ENCODE assay signal across 2 cellular contexts in the genomic region with DNA sequence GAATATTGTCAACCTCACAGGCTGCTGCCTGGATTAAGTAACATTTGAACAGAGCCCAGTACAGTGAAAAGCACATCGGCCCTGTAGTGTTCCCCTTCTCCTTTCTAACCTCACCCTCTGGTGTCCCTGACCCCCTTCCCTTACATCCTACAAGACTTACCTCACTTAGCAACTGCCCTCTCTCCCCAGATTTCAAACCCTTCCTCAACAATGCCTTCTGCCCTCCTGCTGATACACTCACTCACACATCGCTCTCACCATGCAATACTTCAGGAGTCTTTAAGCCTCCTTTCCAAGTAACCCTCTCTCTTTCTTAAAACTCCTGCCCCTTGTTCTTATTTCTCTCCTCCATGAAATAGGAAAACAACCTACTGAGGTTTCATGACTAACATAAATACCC.
TF ChIP-seq lines count a peak whose summit lies in the region.

No MANE protein-coding gene starts in this region.

TF ChIP-seq in GM23338, 12 proteins besides CTCF, POLR2A, EP300 and RAD21 (continued from another document):
- TF ChIP-seq, protein P1, sequence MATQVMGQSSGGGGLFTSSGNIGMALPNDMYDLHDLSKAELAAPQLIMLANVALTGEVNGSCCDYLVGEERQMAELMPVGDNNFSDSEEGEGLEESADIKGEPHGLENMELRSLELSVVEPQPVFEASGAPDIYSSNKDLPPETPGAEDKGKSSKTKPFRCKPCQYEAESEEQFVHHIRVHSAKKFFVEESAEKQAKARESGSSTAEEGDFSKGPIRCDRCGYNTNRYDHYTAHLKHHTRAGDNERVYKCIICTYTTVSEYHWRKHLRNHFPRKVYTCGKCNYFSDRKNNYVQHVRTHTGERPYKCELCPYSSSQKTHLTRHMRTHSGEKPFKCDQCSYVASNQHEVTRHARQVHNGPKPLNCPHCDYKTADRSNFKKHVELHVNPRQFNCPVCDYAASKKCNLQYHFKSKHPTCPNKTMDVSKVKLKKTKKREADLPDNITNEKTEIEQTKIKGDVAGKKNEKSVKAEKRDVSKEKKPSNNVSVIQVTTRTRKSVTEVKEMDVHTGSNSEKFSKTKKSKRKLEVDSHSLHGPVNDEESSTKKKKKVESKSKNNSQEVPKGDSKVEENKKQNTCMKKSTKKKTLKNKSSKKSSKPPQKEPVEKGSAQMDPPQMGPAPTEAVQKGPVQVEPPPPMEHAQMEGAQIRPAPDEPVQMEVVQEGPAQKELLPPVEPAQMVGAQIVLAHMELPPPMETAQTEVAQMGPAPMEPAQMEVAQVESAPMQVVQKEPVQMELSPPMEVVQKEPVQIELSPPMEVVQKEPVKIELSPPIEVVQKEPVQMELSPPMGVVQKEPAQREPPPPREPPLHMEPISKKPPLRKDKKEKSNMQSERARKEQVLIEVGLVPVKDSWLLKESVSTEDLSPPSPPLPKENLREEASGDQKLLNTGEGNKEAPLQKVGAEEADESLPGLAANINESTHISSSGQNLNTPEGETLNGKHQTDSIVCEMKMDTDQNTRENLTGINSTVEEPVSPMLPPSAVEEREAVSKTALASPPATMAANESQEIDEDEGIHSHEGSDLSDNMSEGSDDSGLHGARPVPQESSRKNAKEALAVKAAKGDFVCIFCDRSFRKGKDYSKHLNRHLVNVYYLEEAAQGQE (IDR thresholded peaks at IDR 0.05; ENCODE audit: unreplicated experiment) = no peak
- no peak for TF ChIP-seq EZH2 (IDR thresholded peaks at IDR 0.05; ENCODE audit: low read depth, unreplicated experiment)
- no peak for TF ChIP-seq ZNF114 (CRISPR knock-in tag; IDR thresholded peaks at IDR 0.05)
- TF ChIP-seq ZNF331 (CRISPR knock-in tag; IDR thresholded peaks at IDR 0.05; ENCODE audit: low read depth) = no peak
- no peak for TF ChIP-seq EZH2phosphoT487 (IDR thresholded peaks at IDR 0.05; ENCODE audit: unreplicated experiment)
- no peak for TF ChIP-seq POLR2AphosphoS5 (IDR thresholded peaks at IDR 0.05; ENCODE audit: low read depth)
- no peak for TF ChIP-seq NANOG (IDR thresholded peaks at IDR 0.05; ENCODE audit: borderline replicate concordance)
- TF ChIP-seq CREB1 (CRISPR knock-in tag; IDR thresholded peaks at IDR 0.05; ENCODE audit: low read depth) = no peak

TF ChIP-seq in SK-N-SH, 30 proteins besides CTCF, POLR2A, EP300 and RAD21:
- TF ChIP-seq, protein P2, sequence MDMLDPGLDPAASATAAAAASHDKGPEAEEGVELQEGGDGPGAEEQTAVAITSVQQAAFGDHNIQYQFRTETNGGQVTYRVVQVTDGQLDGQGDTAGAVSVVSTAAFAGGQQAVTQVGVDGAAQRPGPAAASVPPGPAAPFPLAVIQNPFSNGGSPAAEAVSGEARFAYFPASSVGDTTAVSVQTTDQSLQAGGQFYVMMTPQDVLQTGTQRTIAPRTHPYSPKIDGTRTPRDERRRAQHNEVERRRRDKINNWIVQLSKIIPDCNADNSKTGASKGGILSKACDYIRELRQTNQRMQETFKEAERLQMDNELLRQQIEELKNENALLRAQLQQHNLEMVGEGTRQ (IDR thresholded peaks at IDR 0.05; ENCODE audit: borderline replicate concordance, low read depth, low read length) = no peak
- no peak for TF ChIP-seq TCF12 (IDR thresholded peaks at IDR 0.05)
- TF ChIP-seq NRF1 (IDR thresholded peaks at IDR 0.05; ENCODE audit: low read depth, low read length) = no peak
- TF ChIP-seq, protein P3, sequence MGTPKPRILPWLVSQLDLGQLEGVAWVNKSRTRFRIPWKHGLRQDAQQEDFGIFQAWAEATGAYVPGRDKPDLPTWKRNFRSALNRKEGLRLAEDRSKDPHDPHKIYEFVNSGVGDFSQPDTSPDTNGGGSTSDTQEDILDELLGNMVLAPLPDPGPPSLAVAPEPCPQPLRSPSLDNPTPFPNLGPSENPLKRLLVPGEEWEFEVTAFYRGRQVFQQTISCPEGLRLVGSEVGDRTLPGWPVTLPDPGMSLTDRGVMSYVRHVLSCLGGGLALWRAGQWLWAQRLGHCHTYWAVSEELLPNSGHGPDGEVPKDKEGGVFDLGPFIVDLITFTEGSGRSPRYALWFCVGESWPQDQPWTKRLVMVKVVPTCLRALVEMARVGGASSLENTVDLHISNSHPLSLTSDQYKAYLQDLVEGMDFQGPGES (IDR thresholded peaks at IDR 0.05; ENCODE audit: low read depth, low read length) = no peak
- TF ChIP-seq SMC3 (IDR thresholded peaks at IDR 0.05; ENCODE audit: low read depth, low read length) = no peak
- no peak for TF ChIP-seq SIN3A (IDR thresholded peaks at IDR 0.05; ENCODE audit: borderline replicate concordance, low read depth, low read length)
- no peak for TF ChIP-seq FOXM1 (IDR thresholded peaks at IDR 0.05; ENCODE audit: low read depth)
- no peak for TF ChIP-seq NFIC (IDR thresholded peaks at IDR 0.05; ENCODE audit: borderline replicate concordance)
- TF ChIP-seq, protein P4, sequence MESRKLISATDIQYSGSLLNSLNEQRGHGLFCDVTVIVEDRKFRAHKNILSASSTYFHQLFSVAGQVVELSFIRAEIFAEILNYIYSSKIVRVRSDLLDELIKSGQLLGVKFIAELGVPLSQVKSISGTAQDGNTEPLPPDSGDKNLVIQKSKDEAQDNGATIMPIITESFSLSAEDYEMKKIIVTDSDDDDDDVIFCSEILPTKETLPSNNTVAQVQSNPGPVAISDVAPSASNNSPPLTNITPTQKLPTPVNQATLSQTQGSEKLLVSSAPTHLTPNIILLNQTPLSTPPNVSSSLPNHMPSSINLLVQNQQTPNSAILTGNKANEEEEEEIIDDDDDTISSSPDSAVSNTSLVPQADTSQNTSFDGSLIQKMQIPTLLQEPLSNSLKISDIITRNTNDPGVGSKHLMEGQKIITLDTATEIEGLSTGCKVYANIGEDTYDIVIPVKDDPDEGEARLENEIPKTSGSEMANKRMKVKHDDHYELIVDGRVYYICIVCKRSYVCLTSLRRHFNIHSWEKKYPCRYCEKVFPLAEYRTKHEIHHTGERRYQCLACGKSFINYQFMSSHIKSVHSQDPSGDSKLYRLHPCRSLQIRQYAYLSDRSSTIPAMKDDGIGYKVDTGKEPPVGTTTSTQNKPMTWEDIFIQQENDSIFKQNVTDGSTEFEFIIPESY (IDR thresholded peaks at IDR 0.05; ENCODE audit: borderline replicate concordance, low read depth) = no peak
- TF ChIP-seq, protein P5, sequence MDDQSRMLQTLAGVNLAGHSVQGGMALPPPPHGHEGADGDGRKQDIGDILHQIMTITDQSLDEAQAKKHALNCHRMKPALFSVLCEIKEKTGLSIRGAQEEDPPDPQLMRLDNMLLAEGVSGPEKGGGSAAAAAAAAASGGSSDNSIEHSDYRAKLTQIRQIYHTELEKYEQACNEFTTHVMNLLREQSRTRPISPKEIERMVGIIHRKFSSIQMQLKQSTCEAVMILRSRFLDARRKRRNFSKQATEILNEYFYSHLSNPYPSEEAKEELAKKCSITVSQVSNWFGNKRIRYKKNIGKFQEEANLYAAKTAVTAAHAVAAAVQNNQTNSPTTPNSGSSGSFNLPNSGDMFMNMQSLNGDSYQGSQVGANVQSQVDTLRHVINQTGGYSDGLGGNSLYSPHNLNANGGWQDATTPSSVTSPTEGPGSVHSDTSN (IDR thresholded peaks at IDR 0.05) = no peak
TF ChIP-seq in SK-N-SH: peak in this region for 0.
